Comparison of ENCODE assay signal across 8 cellular contexts in genomic region chr1:17587693-17588047, GRCh38. TPM values are rescaled to one million over a fixed set of nuclear protein-coding genes. Genes with fewer than 3 reads are reported as not detected.
DNase-seq lines count a peak whose midpoint lies in the region; ATAC-seq and TF ChIP-seq lines count a peak whose summit lies in the region.

No MANE protein-coding gene starts in this region.

- no peak for TF ChIP-seq POLR2A in breast epithelium (IDR thresholded peaks at IDR 0.05)
- no peak for TF ChIP-seq POLR2A in suprapubic skin (IDR thresholded peaks at IDR 0.05)

- no peaks in the 10 kb centered on the region for H3K27me3 ChIP-seq in HL-60 (ENCODE audit: insufficient read depth, poor library complexity, severe bottlenecking)
- H3K27me3 ChIP-seq in breast epithelium = no peaks in the 10 kb centered on the region
- no peaks in the 10 kb centered on the region for H3K27me3 ChIP-seq in suprapubic skin

- 49% methylated on average over 3 of the region's 3 CpGs for WGBS in suprapubic skin

- no peaks in the 10 kb centered on the region for H3K9me3 ChIP-seq in breast epithelium
- no peaks in the 10 kb centered on the region for H3K9me3 ChIP-seq in suprapubic skin

- H3K27ac ChIP-seq in HL-60 (replicated peaks) (peak overlapping the region; percentile 31; the same call in 1 of the 2 replicates), breast epithelium (peak overlapping the region; percentile 87 to 94), suprapubic skin (peak overlapping the region; percentile 52)

- H3K4me3 ChIP-seq in HL-60 (replicated peaks; ENCODE audit: insufficient read depth, low read length) = no peak overlapping the region
- H3K4me3 ChIP-seq in breast epithelium = peak overlapping the region in 1 of 3 donors; percentile 39
- no peak overlapping the region for H3K4me3 ChIP-seq in suprapubic skin

- no peak for TF ChIP-seq CTCF in HL-60 (IDR thresholded peaks at IDR 0.05; ENCODE audit: insufficient read depth, low read length)
- no peak for TF ChIP-seq CTCF in breast epithelium (IDR thresholded peaks at IDR 0.05)
- TF ChIP-seq CTCF in suprapubic skin (IDR thresholded peaks at IDR 0.05) = no peak

- H3K36me3 ChIP-seq in breast epithelium = no peaks in the 10 kb centered on the region
- H3K36me3 ChIP-seq in suprapubic skin = peaks cover 18% of the 10 kb centered on the region

- no peak for TF ChIP-seq EP300 in suprapubic skin (IDR thresholded peaks at IDR 0.05)

- intact Hi-C loops in breast epithelium (cut with DNase I; ENCODE audit: low total_unique reads) = no loop called here

- ATAC-seq in GM19035 (IDR thresholded peaks at IDR 0.05; ENCODE audit: unreplicated experiment) = no peak

- DNase-seq in HL-60 (ENCODE audit: low read depth in 1 of 2, low spot score in 1 of 2) = no peak
- DNase-seq in breast epithelium (ENCODE audit: low spot score in 2 of 2) = peak in 1 of 2 donors; percentile 69
- peak; percentile 14 for DNase-seq in kidney glomerular epithelial cell (lab: John Stamatoyannopoulos, UW)
- DNase-seq in suprapubic skin (ENCODE audit: low spot score in 2 of 2) = no peak
- DNase-seq in NCI-H446 (lab: John Stamatoyannopoulos, UW) = no peak
- no peak for DNase-seq in NCI-H2227 (lab: John Stamatoyannopoulos, UW; ENCODE audit: unreplicated experiment)
- no peak for DNase-seq in KG1 (lab: John Stamatoyannopoulos, UW)

- H3K4me1 ChIP-seq in breast epithelium = peaks cover 0 to 9% of the 10 kb centered on the region in 2 donors
- H3K4me1 ChIP-seq in suprapubic skin = peaks cover 44% of the 10 kb centered on the region

RNA-seq across cellular contexts. Expression of gene ARHGEF10L, which starts 48.2 kb away (rescaled TPM):
- total RNA-seq in breast epithelium = 10 to 100 TPM; 36.7 to 51.4 (median 49.8) TPM
- total RNA-seq in suprapubic skin = 100 to 1,000 TPM in 1 of 4 donors, 10 to 100 TPM in 3; 65.0 to 136 (median 94.1) TPM

Comparison
In these comparisons a context has a peak if more than half of its experiments do, and no peak if none do; other contexts are left out.
1. H3K27ac ChIP-seq: peak in every context shown above with its lines; median percentile 90 in breast epithelium; 52 in suprapubic skin; 31 in HL-60.